Comparison of ENCODE assay signal across 22 cellular contexts in genomic region chr7:140439359-140439758, GRCh38. TPM values are rescaled to one million over a fixed set of nuclear protein-coding genes. Genes with fewer than 3 reads are reported as not detected.
DNase-seq lines count a peak whose midpoint lies in the region; ATAC-seq and TF ChIP-seq lines count a peak whose summit lies in the region.
"Had no signal": no experiment of that assay in that cellular context is flagged by ENCODE, and none has a peak within 500 bp of the region (broad histone marks: within the 10 kb centered on the region; RNA-seq: fewer than 3 reads in every experiment).

No MANE protein-coding gene starts in this region.

- intact Hi-C loops in activated CD8-positive, alpha-beta T cell treated with anti-CD3 and anti-CD28 coated beads for 36 hours (cut with micrococcal nuclease), result no loop called here
- intact Hi-C loops in natural killer cell (cut with micrococcal nuclease), result no loop called here

- peaks cover 1% of the 10 kb centered on the region for H3K36me3 Mint-ChIP-seq in activated CD8-positive, alpha-beta T cell treated with anti-CD3 and anti-CD28 coated beads for 36 hours (ENCODE audit: low read depth)
- no peaks in the 10 kb centered on the region for H3K36me3 Mint-ChIP-seq in activated CD8-positive, alpha-beta T cell treated with anti-CD3 and anti-CD28 coated beads, Interleukin-2, amount 10 ng/mL, durations not matched to agents 7 days and 5 days (ENCODE audit: low read depth)
- H3K36me3 Mint-ChIP-seq in natural killer cell, result no peaks in the 10 kb centered on the region
- H3K36me3 Mint-ChIP-seq: activated CD8-positive, alpha-beta memory T cell treated with anti-CD3 and anti-CD28 coated beads, Interleukin-2, amount 10 ng/mL, durations not matched to agents 7 days and 5 days; CD14-positive monocyte had no signal

- ATAC-seq in activated CD8-positive, alpha-beta T cell treated with anti-CD3 and anti-CD28 coated beads for 36 hours, result peak; percentile 73
- no peak for ATAC-seq in activated CD8-positive, alpha-beta T cell treated with anti-CD3 and anti-CD28 coated beads, Interleukin-2, amount 10 ng/mL, durations not matched to agents 7 days and 5 days
- ATAC-seq in HG03135 (IDR thresholded peaks at IDR 0.05; ENCODE audit: unreplicated experiment) (peak; percentile 77), natural killer cell (no peak), HG03521 (IDR thresholded peaks at IDR 0.05; ENCODE audit: unreplicated experiment) (no peak), HG03097 (IDR thresholded peaks at IDR 0.05; ENCODE audit: low FRiP score, unreplicated experiment) (no peak)
- ATAC-seq: activated CD8-positive, alpha-beta memory T cell treated with anti-CD3 and anti-CD28 coated beads, Interleukin-2, amount 10 ng/mL, durations not matched to agents 7 days and 5 days; T-helper 17 cell had no signal

- no peak overlapping the region for H3K4me3 Mint-ChIP-seq in activated CD8-positive, alpha-beta T cell treated with anti-CD3 and anti-CD28 coated beads for 36 hours
- H3K4me3 Mint-ChIP-seq in activated CD8-positive, alpha-beta T cell treated with anti-CD3 and anti-CD28 coated beads, Interleukin-2, amount 10 ng/mL, durations not matched to agents 7 days and 5 days, result no peak overlapping the region
- no peak overlapping the region for H3K4me3 Mint-ChIP-seq in natural killer cell
- H3K4me3 Mint-ChIP-seq: activated CD8-positive, alpha-beta memory T cell treated with anti-CD3 and anti-CD28 coated beads, Interleukin-2, amount 10 ng/mL, durations not matched to agents 7 days and 5 days; CD14-positive monocyte; T-helper 17 cell had no signal

- peak overlapping the region; percentile 42 for H3K27ac Mint-ChIP-seq in activated CD8-positive, alpha-beta T cell treated with anti-CD3 and anti-CD28 coated beads for 36 hours
- no peak overlapping the region for H3K27ac Mint-ChIP-seq in activated CD8-positive, alpha-beta T cell treated with anti-CD3 and anti-CD28 coated beads, Interleukin-2, amount 10 ng/mL, durations not matched to agents 7 days and 5 days
- H3K27ac Mint-ChIP-seq in natural killer cell, result no peak overlapping the region
- H3K27ac Mint-ChIP-seq: activated CD8-positive, alpha-beta memory T cell treated with anti-CD3 and anti-CD28 coated beads, Interleukin-2, amount 10 ng/mL, durations not matched to agents 7 days and 5 days; CD14-positive monocyte; T-helper 17 cell had no signal

- H3K27me3 Mint-ChIP-seq in activated CD8-positive, alpha-beta T cell treated with anti-CD3 and anti-CD28 coated beads for 36 hours, result peaks cover 2% of the 10 kb centered on the region
- H3K27me3 Mint-ChIP-seq in activated CD8-positive, alpha-beta T cell treated with anti-CD3 and anti-CD28 coated beads, Interleukin-2, amount 10 ng/mL, durations not matched to agents 7 days and 5 days (ENCODE audit: low read depth), result no peaks in the 10 kb centered on the region
- no peaks in the 10 kb centered on the region for H3K27me3 Mint-ChIP-seq in natural killer cell (ENCODE audit: low read depth in 2 of 2)
- H3K27me3 Mint-ChIP-seq: T-helper 17 cell had no signal

- H3K4me1 Mint-ChIP-seq in activated CD8-positive, alpha-beta T cell treated with anti-CD3 and anti-CD28 coated beads for 36 hours (ENCODE audit: low read depth), result peaks cover 9% of the 10 kb centered on the region
- H3K4me1 Mint-ChIP-seq in activated CD8-positive, alpha-beta T cell treated with anti-CD3 and anti-CD28 coated beads, Interleukin-2, amount 10 ng/mL, durations not matched to agents 7 days and 5 days (ENCODE audit: low read depth), result peaks cover 1% of the 10 kb centered on the region
- no peaks in the 10 kb centered on the region for H3K4me1 Mint-ChIP-seq in natural killer cell
- H3K4me1 Mint-ChIP-seq: CD14-positive monocyte had no signal

- POLR2A ChIA-PET in activated CD8-positive, alpha-beta T cell treated with anti-CD3 and anti-CD28 coated beads for 36 hours (lab: Charles Lee), result interaction anchor here (1.0 to 1.6 kb wide), 3 partner anchors 21 to 63 kb away, joined by 3 to 5 read pairs (median 3); no protein-coding TSS in a partner anchor
- POLR2A ChIA-PET in activated CD8-positive, alpha-beta T cell treated with anti-CD3 and anti-CD28 coated beads, Interleukin-2, amount 10 ng/mL, durations not matched to agents 7 days and 5 days (lab: Charles Lee), result no interaction called here

- CTCF ChIA-PET in activated CD8-positive, alpha-beta T cell treated with anti-CD3 and anti-CD28 coated beads for 36 hours (lab: Charles Lee), result interaction anchor here (0.8 to 1.5 kb wide), 5 partner anchors 13 to 57 kb away, joined by 3 to 4 read pairs (median 4); no protein-coding TSS in a partner anchor
- CTCF ChIA-PET in activated CD8-positive, alpha-beta T cell treated with anti-CD3 and anti-CD28 coated beads, Interleukin-2, amount 10 ng/mL, durations not matched to agents 7 days and 5 days (lab: Charles Lee), result no interaction called here

- no peak for DNase-seq in activated CD8-positive, alpha-beta T cell treated with anti-CD3 and anti-CD28 coated beads for 36 hours
- no peak for DNase-seq in activated CD8-positive, alpha-beta T cell treated with anti-CD3 and anti-CD28 coated beads, Interleukin-2, amount 10 ng/mL, durations not matched to agents 7 days and 5 days
- DNase-seq in GM19238 (ENCODE audit: insufficient read length, low spot score) (peak; percentile 27), putamen (ENCODE audit: low spot score) (peak; percentile 58), natural killer cell (no peak)
- DNase-seq: ACHN; activated CD8-positive, alpha-beta memory T cell treated with anti-CD3 and anti-CD28 coated beads, Interleukin-2, amount 10 ng/mL, durations not matched to agents 7 days and 5 days; activated naive CD4-positive, alpha-beta T cell treated with Interleukin-2 at 50 U/mL for 16 hours; DMS153; NCI-H1105 treated with DMSO at 0.1 percent for 48 hours; NCI-H774; retina; SJCRH30; stimulated activated naive CD4-positive, alpha-beta T cell; T-helper 17 cell; trophoblast cell had no signal

- no peak for TF ChIP-seq CTCF in activated CD8-positive, alpha-beta T cell treated with anti-CD3 and anti-CD28 coated beads for 36 hours (IDR thresholded peaks at IDR 0.05)
- no peak for TF ChIP-seq CTCF in natural killer cell (IDR thresholded peaks at IDR 0.05)

- H3K9me3 Mint-ChIP-seq in activated CD8-positive, alpha-beta T cell treated with anti-CD3 and anti-CD28 coated beads for 36 hours, result no peaks in the 10 kb centered on the region
- no peaks in the 10 kb centered on the region for H3K9me3 Mint-ChIP-seq in activated CD8-positive, alpha-beta T cell treated with anti-CD3 and anti-CD28 coated beads, Interleukin-2, amount 10 ng/mL, durations not matched to agents 7 days and 5 days (ENCODE audit: insufficient read depth)
- H3K9me3 Mint-ChIP-seq in natural killer cell, result no peaks in the 10 kb centered on the region

RNA-seq across cellular contexts. Expression of gene RAB19, which starts 35.5 kb away (rescaled TPM):
- total RNA-seq in activated CD8-positive, alpha-beta T cell treated with anti-CD3 and anti-CD28 coated beads for 36 hours, result 1 to 10 TPM; 5.6 to 6.4 TPM
- total RNA-seq in activated CD8-positive, alpha-beta T cell treated with anti-CD3 and anti-CD28 coated beads, Interleukin-2, amount 10 ng/mL, durations not matched to agents 7 days and 5 days, result 1 to 10 TPM; 7.2 to 7.3 TPM
- 1 to 10 TPM; 1.9 to 3.3 (median 2.8) TPM for total RNA-seq in natural killer cell
- total RNA-seq: astrocyte, chondrocyte, SJCRH30 had no signal

RNA-seq across cellular contexts. Expression of gene MKRN1, which starts 39.9 kb away (rescaled TPM):
- 10 to 100 TPM; 55.5 to 56.4 TPM for total RNA-seq in activated CD8-positive, alpha-beta T cell treated with anti-CD3 and anti-CD28 coated beads for 36 hours
- 10 to 100 TPM; 51.5 to 53.9 TPM for total RNA-seq in activated CD8-positive, alpha-beta T cell treated with anti-CD3 and anti-CD28 coated beads, Interleukin-2, amount 10 ng/mL, durations not matched to agents 7 days and 5 days
- total RNA-seq in natural killer cell, result 100 to 1,000 TPM; 119 to 146 (median 136) TPM

RNA-seq across cellular contexts. Expression of gene SLC37A3, which starts 41.0 kb away (rescaled TPM):
- total RNA-seq in activated CD8-positive, alpha-beta T cell treated with anti-CD3 and anti-CD28 coated beads for 36 hours, result 10 to 100 TPM; 30.7 to 33.6 TPM
- 10 to 100 TPM; 19.9 to 23.9 TPM for total RNA-seq in activated CD8-positive, alpha-beta T cell treated with anti-CD3 and anti-CD28 coated beads, Interleukin-2, amount 10 ng/mL, durations not matched to agents 7 days and 5 days
- total RNA-seq in natural killer cell, result 10 to 100 TPM; 19.1 to 26.4 (median 24.5) TPM

Comparison
In these comparisons a context has a peak if more than half of its experiments do, and no peak if none do; other contexts are left out.
1. ATAC-seq: peak in activated CD8-positive, alpha-beta T cell treated with anti-CD3 and anti-CD28 coated beads for 36 hours (single experiment) and HG03135 (single experiment); none in activated CD8-positive, alpha-beta T cell treated with anti-CD3 and anti-CD28 coated beads, Interleukin-2, amount 10 ng/mL, durations not matched to agents 7 days and 5 days (single experiment), natural killer cell (0 of 3), HG03521 (single experiment) and HG03097 (single experiment).
2. DNase-seq: peak in GM19238 (single experiment) and putamen (single experiment); none in activated CD8-positive, alpha-beta T cell treated with anti-CD3 and anti-CD28 coated beads for 36 hours (single experiment), activated CD8-positive, alpha-beta T cell treated with anti-CD3 and anti-CD28 coated beads, Interleukin-2, amount 10 ng/mL, durations not matched to agents 7 days and 5 days (single experiment) and natural killer cell (single experiment).